ENCODE assay signal across 1 cellular context in the genomic region with DNA sequence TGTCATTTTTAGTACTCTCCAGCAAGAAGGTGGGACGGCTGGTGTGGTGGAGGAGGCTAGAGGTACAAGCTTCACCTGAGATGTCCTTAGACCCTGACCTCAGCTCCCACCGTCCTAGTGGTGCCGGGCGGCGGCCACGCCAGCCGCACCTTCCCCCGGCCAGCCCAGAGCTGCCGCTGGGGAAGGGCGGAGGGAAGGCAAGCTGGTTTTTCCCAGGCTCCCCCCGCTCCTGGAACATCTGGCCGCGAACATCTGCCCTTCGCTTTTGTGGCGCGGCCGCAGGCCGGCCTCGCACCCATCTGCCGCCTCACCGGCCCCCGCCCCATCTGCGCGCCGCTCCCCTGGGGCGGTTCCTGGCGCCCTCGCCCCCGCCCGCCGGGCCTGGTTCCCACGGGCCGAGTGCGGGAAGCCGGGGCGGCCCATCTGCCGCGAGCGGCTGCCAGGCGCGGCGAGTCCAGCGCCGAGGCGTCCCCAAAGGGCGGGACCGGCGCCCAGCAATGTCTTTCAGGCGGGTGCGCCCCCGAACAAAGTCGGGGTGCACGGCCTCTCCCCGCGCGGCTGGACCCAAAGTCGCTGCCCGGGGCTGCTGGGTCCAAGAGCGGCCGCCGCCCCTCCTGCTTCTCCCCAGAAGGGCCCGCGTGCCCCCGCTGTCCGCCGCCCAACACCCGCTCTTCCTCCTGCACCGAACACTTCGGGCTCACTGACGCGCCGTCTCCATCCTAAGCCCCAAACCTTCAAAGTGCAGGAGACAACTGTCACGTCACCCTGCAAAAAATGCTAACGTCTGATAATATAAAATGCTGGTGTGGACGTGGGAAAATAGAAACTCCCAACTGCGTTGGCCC.
TF ChIP-seq lines count a peak whose summit lies in the region.

No MANE protein-coding gene starts in this region.

TF ChIP-seq in endothelial cell of umbilical vein, 7 proteins besides CTCF, POLR2A, EP300 and RAD21 (continued from another document):
- TF ChIP-seq JUN (IDR thresholded peaks at IDR 0.05; ENCODE audit: borderline replicate concordance, insufficient read depth, insufficient read length, low read depth), result no peak
- no peak for TF ChIP-seq MYC (IDR thresholded peaks at IDR 0.05; ENCODE audit: low read depth, low read length)
TF ChIP-seq in endothelial cell of umbilical vein: peak in this region for 0.
